8 cellular contexts compared by ENCODE assay signal in genomic region chr6:41733349-41733706, GRCh38. TPM values are rescaled to one million over a fixed set of nuclear protein-coding genes. Genes with fewer than 3 reads are reported as not detected.
DNase-seq lines count a peak whose midpoint lies in the region; ATAC-seq and TF ChIP-seq lines count a peak whose summit lies in the region.

No MANE protein-coding gene starts in this region.

- H3K4me1 ChIP-seq in breast epithelium (peaks cover 1 to 14% of the 10 kb centered on the region in 2 donors), mononuclear cell (ENCODE audit: insufficient read depth, low read length) (peaks cover 62% of the 10 kb centered on the region)

- DNase-seq in stimulated activated naive CD8-positive, alpha-beta T cell treated with anti-CD3 and anti-CD28 coated beads, Interleukin-15, Interleukin-2, amounts not matched to agents 100 U/mL and 50 U/mL, for 24 hours, result no peak
- DNase-seq in breast epithelium (ENCODE audit: low spot score in 2 of 2) (no peak), SIG-M5 treated with dmso at 0.1 percent for 504 hours (lab: John Stamatoyannopoulos, UW; ENCODE audit: unreplicated experiment) (no peak), HK-2 (ENCODE audit: unreplicated experiment) (no peak)

- peaks cover 50% of the 10 kb centered on the region for H3K4me1 Mint-ChIP-seq in stimulated activated naive CD8-positive, alpha-beta T cell treated with anti-CD3 and anti-CD28 coated beads, Interleukin-15, Interleukin-2, amounts not matched to agents 100 ng/mL and 50 ng/mL, for 24 hours (ENCODE audit: low read depth)

- no peaks in the 10 kb centered on the region for H3K36me3 ChIP-seq in breast epithelium

- H3K9me3 ChIP-seq in breast epithelium (no peaks in the 10 kb centered on the region), mononuclear cell (ENCODE audit: low read depth, low read length) (no peaks in the 10 kb centered on the region)

- no peak for TF ChIP-seq CTCF in breast epithelium (IDR thresholded peaks at IDR 0.05)

- H3K9me3 Mint-ChIP-seq in stimulated activated naive CD8-positive, alpha-beta T cell treated with anti-CD3 and anti-CD28 coated beads, Interleukin-15, Interleukin-2, amounts not matched to agents 100 ng/mL and 50 ng/mL, for 24 hours, result no peaks in the 10 kb centered on the region

- H3K4me3 Mint-ChIP-seq in stimulated activated naive CD8-positive, alpha-beta T cell treated with anti-CD3 and anti-CD28 coated beads, Interleukin-15, Interleukin-2, amounts not matched to agents 100 ng/mL and 50 ng/mL, for 24 hours, result peak overlapping the region; percentile 82

- no peak for ATAC-seq in stimulated activated naive CD8-positive, alpha-beta T cell treated with anti-CD3 and anti-CD28 coated beads, Interleukin-15, Interleukin-2, amounts not matched to agents 100 U/mL and 50 U/mL, for 24 hours
- no peak for ATAC-seq in GM21367 (IDR thresholded peaks at IDR 0.05; ENCODE audit: unreplicated experiment)
- ATAC-seq in HG02938 (IDR thresholded peaks at IDR 0.05; ENCODE audit: unreplicated experiment), result no peak

- H3K27me3 Mint-ChIP-seq in stimulated activated naive CD8-positive, alpha-beta T cell treated with anti-CD3 and anti-CD28 coated beads, Interleukin-15, Interleukin-2, amounts not matched to agents 100 ng/mL and 50 ng/mL, for 24 hours, result no peaks in the 10 kb centered on the region

- H3K27ac ChIP-seq in breast epithelium, result peak overlapping the region; percentile 94 to 99

- H3K27me3 ChIP-seq in breast epithelium (no peaks in the 10 kb centered on the region), mononuclear cell (ENCODE audit: insufficient read depth, low read length) (no peaks in the 10 kb centered on the region)

- intact Hi-C loops in breast epithelium (cut with DNase I; ENCODE audit: low total_unique reads), result no loop called here

- H3K4me3 ChIP-seq in breast epithelium, result peak overlapping the region; percentile 76 to 98 (median 91)
- peak overlapping the region; percentile 81 for H3K4me3 ChIP-seq in mononuclear cell (ENCODE audit: low read length)

- TF ChIP-seq POLR2A in breast epithelium (IDR thresholded peaks at IDR 0.05), result no peak

- H3K27ac Mint-ChIP-seq in stimulated activated naive CD8-positive, alpha-beta T cell treated with anti-CD3 and anti-CD28 coated beads, Interleukin-15, Interleukin-2, amounts not matched to agents 100 ng/mL and 50 ng/mL, for 24 hours, result peak overlapping the region; percentile 78

- no peaks in the 10 kb centered on the region for H3K36me3 Mint-ChIP-seq in stimulated activated naive CD8-positive, alpha-beta T cell treated with anti-CD3 and anti-CD28 coated beads, Interleukin-15, Interleukin-2, amounts not matched to agents 100 ng/mL and 50 ng/mL, for 24 hours (ENCODE audit: low read depth)

RNA-seq across cellular contexts. Expression of gene TFEB, which starts 2.1 kb away (rescaled TPM):
- 10 to 100 TPM; 15.7 to 20.6 (median 18.4) TPM for total RNA-seq in breast epithelium
- 18.1 TPM for total RNA-seq in mononuclear cell

RNA-seq across cellular contexts. Expression of gene PGC, which starts 13.9 kb away (rescaled TPM):
- total RNA-seq in breast epithelium (1 to 10 TPM in 1 of 3 donors, not detected in 2; 3.2 TPM), mononuclear cell (0.10 TPM)

RNA-seq across cellular contexts. Expression of gene FRS3, which starts 46.4 kb away (rescaled TPM):
- total RNA-seq in breast epithelium (1 to 10 TPM; 3.5 to 4.3 (median 3.8) TPM), mononuclear cell (2.1 TPM)

RNA-seq across cellular contexts. Expression of gene PRICKLE4, which starts 47.3 kb away (rescaled TPM):
- 1 to 10 TPM in 2 of 3 donors, under 1 TPM in 1; 0.80 to 5.3 (median 3.3) TPM for total RNA-seq in breast epithelium
- total RNA-seq in mononuclear cell, result 0.31 TPM

RNA-seq across cellular contexts. Expression of gene TOMM6, which starts 54.2 kb away (rescaled TPM):
- total RNA-seq in breast epithelium (100 to 1,000 TPM; 108 to 127 (median 117) TPM), mononuclear cell (56.3 TPM)
